Comparison of ENCODE assay signal across 13 cellular contexts in genomic region chr7:157538321-157538720, GRCh38.
DNase-seq lines count a peak whose midpoint lies in the region; ATAC-seq, FAIRE-seq and TF ChIP-seq lines count a peak whose summit lies in the region.
"Had no signal": no experiment of that assay in that cellular context is flagged by ENCODE, and none has a peak within 500 bp of the region (broad histone marks: within the 10 kb centered on the region; RNA-seq: fewer than 3 reads in every experiment).

No MANE protein-coding gene starts in this region.

- H3K27me3 Mint-ChIP-seq in natural killer cell treated with Interleukin-12 subunit alpha and Interleukin-12 subunit beta and Interleukin-15 and Interleukin-18, amount 100 ng/mL, for 72 hours = peaks cover 3 to 6% of the 10 kb centered on the region in 2 donors
- peaks cover 0 to 9% of the 10 kb centered on the region in 2 donors for H3K27me3 Mint-ChIP-seq in natural killer cell (ENCODE audit: low read depth in 2 of 2)

- no peaks in the 10 kb centered on the region for H3K4me1 Mint-ChIP-seq in natural killer cell treated with Interleukin-12 subunit alpha and Interleukin-12 subunit beta and Interleukin-15 and Interleukin-18, amount 100 ng/mL, for 72 hours (ENCODE audit: low read depth in 2 of 2)
- no peaks in the 10 kb centered on the region for H3K4me1 Mint-ChIP-seq in natural killer cell
- H3K4me1 Mint-ChIP-seq: CD8-positive, alpha-beta memory T cell had no signal

- peaks cover 5% of the 10 kb centered on the region for H3K36me3 Mint-ChIP-seq in natural killer cell treated with Interleukin-12 subunit alpha and Interleukin-12 subunit beta and Interleukin-15 and Interleukin-18, amount 100 ng/mL, for 72 hours
- H3K36me3 Mint-ChIP-seq in natural killer cell = no peaks in the 10 kb centered on the region

- H3K4me3 Mint-ChIP-seq in natural killer cell treated with Interleukin-12 subunit alpha and Interleukin-12 subunit beta and Interleukin-15 and Interleukin-18, amount 100 ng/mL, for 72 hours = no peak overlapping the region
- no peak overlapping the region for H3K4me3 Mint-ChIP-seq in natural killer cell
- H3K4me3 Mint-ChIP-seq: CD8-positive, alpha-beta memory T cell had no signal

- no peaks in the 10 kb centered on the region for H3K4me1 ChIP-seq in lower lobe of right lung
- H3K4me1 ChIP-seq: A549, Caco-2 had no signal

- intact Hi-C loops in natural killer cell (cut with micrococcal nuclease) = no loop called here
- intact Hi-C loops in lower lobe of right lung (cut with DNase I) = no loop called here
- intact Hi-C loops in posterior vena cava (cut with DNase I) = no loop called here

- ATAC-seq in natural killer cell treated with Interleukin-12 subunit alpha and Interleukin-12 subunit beta and Interleukin-15 and Interleukin-18, amount 100 ng/mL, for 72 hours = no peak
- ATAC-seq in natural killer cell (no peak), lower lobe of right lung (no peak)
- ATAC-seq: A549, HCT116 had no signal

- no peaks in the 10 kb centered on the region for H3K36me3 ChIP-seq in lower lobe of right lung

- H3K9me3 Mint-ChIP-seq in natural killer cell treated with Interleukin-12 subunit alpha and Interleukin-12 subunit beta and Interleukin-15 and Interleukin-18, amount 100 ng/mL, for 72 hours = no peaks in the 10 kb centered on the region
- H3K9me3 Mint-ChIP-seq in natural killer cell = peaks cover 0 to under 1% of the 10 kb centered on the region in 2 donors

- no peak for FAIRE-seq in urothelium cell line (lab: Jason Lieb, UNC)
- FAIRE-seq: A549 had no signal

- no peak overlapping the region for H3K27ac Mint-ChIP-seq in natural killer cell treated with Interleukin-12 subunit alpha and Interleukin-12 subunit beta and Interleukin-15 and Interleukin-18, amount 100 ng/mL, for 72 hours
- H3K27ac Mint-ChIP-seq in natural killer cell = no peak overlapping the region
- H3K27ac Mint-ChIP-seq: CD8-positive, alpha-beta memory T cell had no signal

- no peak for TF ChIP-seq CTCF in natural killer cell (IDR thresholded peaks at IDR 0.05)
- no peak for TF ChIP-seq CTCF in lower lobe of right lung (IDR thresholded peaks at IDR 0.05)

- no peaks in the 10 kb centered on the region for H3K9me3 ChIP-seq in lower lobe of right lung
- H3K9me3 ChIP-seq: A549, Caco-2 had no signal

- no peaks in the 10 kb centered on the region for H3K27me3 ChIP-seq in lower lobe of right lung (ENCODE audit: low read depth)

- H3K27ac ChIP-seq in lower lobe of right lung = no peak overlapping the region
- H3K27ac ChIP-seq: A549 had no signal

- no peak overlapping the region for H3K4me3 ChIP-seq in lower lobe of right lung
- H3K4me3 ChIP-seq: A549 had no signal

- DNase-seq in natural killer cell treated with Interleukin-12 subunit alpha and Interleukin-12 subunit beta and Interleukin-15 and Interleukin-18, amount 100 ng/mL, for 72 hours (ENCODE audit: low spot score) = peak; percentile 6
- DNase-seq in natural killer cell (no peak), lower lobe of right lung (peak; percentile 10), posterior vena cava (ENCODE audit: low spot score) (peak; percentile 66), 8988T (no peak), GM19238 (ENCODE audit: insufficient read length, low spot score) (no peak), urothelium cell line (ENCODE audit: low spot score) (no peak)
- DNase-seq: Caco-2; CD8-positive, alpha-beta memory T cell; DMS53; GF-D8 had no signal

Comparison
In these comparisons a context has a peak if more than half of its experiments do, and no peak if none do; other contexts are left out.
1. DNase-seq: peak in natural killer cell treated with Interleukin-12 subunit alpha and Interleukin-12 subunit beta and Interleukin-15 and Interleukin-18, amount 100 ng/mL, for 72 hours (single experiment), lower lobe of right lung (single experiment) and posterior vena cava (single experiment); none in natural killer cell (single experiment), 8988T (single experiment), GM19238 (single experiment) and urothelium cell line (single experiment).